In the genomic region with DNA sequence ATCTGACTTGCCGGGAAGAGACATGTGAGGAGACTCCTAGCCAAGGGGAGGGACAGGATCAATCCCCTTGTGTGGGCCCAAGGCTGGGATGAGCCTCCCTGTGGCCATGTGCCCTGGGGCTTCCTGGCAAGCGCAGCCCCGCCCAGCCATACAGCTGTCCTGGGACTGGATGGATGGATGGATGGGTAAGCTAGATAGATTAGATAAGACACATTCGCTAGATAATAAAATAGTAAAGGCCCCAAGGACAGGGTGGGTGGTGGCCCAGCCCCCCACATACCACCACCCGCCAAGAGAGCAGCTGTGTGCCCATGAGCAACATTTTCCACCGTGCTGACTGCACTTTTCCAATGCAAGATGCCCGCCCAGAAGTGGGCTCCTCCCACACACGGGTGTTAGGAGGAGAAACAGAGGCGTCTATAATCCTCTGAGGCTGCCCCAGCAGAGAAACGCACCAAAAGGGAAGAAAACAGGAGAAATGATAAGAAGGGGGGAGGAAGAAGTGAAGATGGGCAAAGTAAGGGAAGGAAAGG, we compare ENCODE assay signal across 8 cellular contexts. TPM values are rescaled to one million over a fixed set of nuclear protein-coding genes. Genes with fewer than 3 reads are reported as not detected.
A peak's percentile ranks its signal among the peaks of the same experiment; 100 is the strongest.
DNase-seq lines count a peak whose midpoint lies in the region; ATAC-seq, FAIRE-seq and TF ChIP-seq lines count a peak whose summit lies in the region.

No MANE protein-coding gene starts in this region.

- H3K4me3 ChIP-seq in GM23338 (no peak overlapping the region), skeletal muscle satellite cell (ENCODE audit: low read length) (peak overlapping the region; percentile 61), small intestine (ENCODE audit: low read depth in 1 of 2, low read length in 2 of 2) (no peak overlapping the region)

- DNase-seq in GM23338 (ENCODE audit: low spot score) (no peak), small intestine (no peak), iPS-NIHi11 (ENCODE audit: low spot score) (no peak), NCI-H1930 (lab: John Stamatoyannopoulos, UW) (no peak), anterior cingulate cortex (lab: John Stamatoyannopoulos, UW) (no peak)
- peak; percentile 84 to 88 for DNase-seq in activated CD4-positive, alpha-beta T cell treated with anti-CD3 and anti-CD28 coated beads, Interleukin-2, amount 50 U/mL, for 48 hours
- DNase-seq in effector memory CD8-positive, alpha-beta T cell = peak in 2 of 3 experiments; percentile 18 to 29

- no peaks in the 10 kb centered on the region for H3K27me3 ChIP-seq in GM23338 (ENCODE audit: insufficient read depth)
- no peaks in the 10 kb centered on the region for H3K27me3 ChIP-seq in skeletal muscle satellite cell (ENCODE audit: control insufficient read depth, insufficient read depth, low read length)
- H3K27me3 ChIP-seq in small intestine (ENCODE audit: control insufficient read depth in 2 of 2, insufficient read depth in 2 of 2, low read length in 2 of 2) = no peaks in the 10 kb centered on the region

- no peaks in the 10 kb centered on the region; the same call in 1 of the 2 replicates for H4K20me1 ChIP-seq in GM23338 (replicated peaks; ENCODE audit: insufficient read depth)

- peak overlapping the region; percentile 95 for H3K9ac ChIP-seq in skeletal muscle satellite cell (ENCODE audit: low read depth, low read length)

- H3K36me3 ChIP-seq in GM23338 (ENCODE audit: insufficient read depth) (no peaks in the 10 kb centered on the region; the same call in 1 of the 2 replicates), skeletal muscle satellite cell (ENCODE audit: insufficient read depth, low read length) (peaks cover 20% of the 10 kb centered on the region), small intestine (ENCODE audit: control insufficient read depth in 2 of 2, insufficient read depth in 2 of 2, low read length in 2 of 2) (no peaks in the 10 kb centered on the region)

- 50 to 62% (median 52%) methylated on average over 10 of the region's 10 CpGs for WGBS in small intestine, 3 donors

- no peaks in the 10 kb centered on the region for H3F3A ChIP-seq in GM23338 (replicated peaks; ENCODE audit: low read depth)

- H3K79me2 ChIP-seq in GM23338 (replicated peaks; ENCODE audit: insufficient read depth) = peaks cover 25% of the 10 kb centered on the region

- peaks cover 15% of the 10 kb centered on the region for H3K36me3 Mint-ChIP-seq in GM23338 (ENCODE audit: low read depth)
- H3K36me3 Mint-ChIP-seq in effector memory CD8-positive, alpha-beta T cell (ENCODE audit: insufficient read depth) = peaks cover 26% of the 10 kb centered on the region

- H3K4me2 ChIP-seq in GM23338 (no peak overlapping the region), skeletal muscle satellite cell (ENCODE audit: low read length) (peak overlapping the region; percentile 91)

- H3K4me3 Mint-ChIP-seq in GM23338 = no peak overlapping the region
- peak overlapping the region; percentile 77 to 85 for H3K4me3 Mint-ChIP-seq in effector memory CD8-positive, alpha-beta T cell

- H3K4me1 ChIP-seq in GM23338 (ENCODE audit: insufficient read depth) = peaks cover 33% of the 10 kb centered on the region
- peaks cover 74% of the 10 kb centered on the region for H3K4me1 ChIP-seq in skeletal muscle satellite cell (ENCODE audit: control insufficient read depth, insufficient read depth, low read length)
- peaks cover 3 to 9% of the 10 kb centered on the region in 2 donors for H3K4me1 ChIP-seq in small intestine (ENCODE audit: control insufficient read depth in 2 of 2, insufficient read depth in 1 of 2, low read depth in 1 of 2, low read length in 1 of 2)

- H3K4me1 Mint-ChIP-seq in GM23338 = peaks cover 61% of the 10 kb centered on the region
- peaks cover 50 to 56% of the 10 kb centered on the region in 2 donors for H3K4me1 Mint-ChIP-seq in effector memory CD8-positive, alpha-beta T cell (ENCODE audit: low read depth in 2 of 2)

- H3K9me2 ChIP-seq in GM23338 (ENCODE audit: insufficient read depth) = no peaks in the 10 kb centered on the region

- ATAC-seq in GM23338 = peak; percentile 6
- no peak for ATAC-seq in effector memory CD8-positive, alpha-beta T cell (replicated peaks)

- no peak overlapping the region for H2AFZ ChIP-seq in GM23338

- no peaks in the 10 kb centered on the region for H3K9me3 ChIP-seq in skeletal muscle satellite cell (replicated peaks; ENCODE audit: low read length)
- no peaks in the 10 kb centered on the region for H3K9me3 ChIP-seq in small intestine (ENCODE audit: control insufficient read depth, low read depth)

- H3K9me3 Mint-ChIP-seq in GM23338 = no peaks in the 10 kb centered on the region
- no peaks in the 10 kb centered on the region for H3K9me3 Mint-ChIP-seq in effector memory CD8-positive, alpha-beta T cell

- no peak for FAIRE-seq in small intestine (lab: Jason Lieb, UNC)

- H3K27ac ChIP-seq in GM23338 (ENCODE audit: low read depth) = 0 out of 2 replicates have a peak overlapping the region, but pooled peaks have one; percentile 81
- peak overlapping the region in 1 of 2 donors; percentile 93 for H3K27ac ChIP-seq in small intestine (ENCODE audit: low read depth in 1 of 2, low read length in 1 of 2)

- no peak overlapping the region; the same call in 1 of the 2 replicates for H3K27ac Mint-ChIP-seq in GM23338
- peak overlapping the region; percentile 89 to 96 for H3K27ac Mint-ChIP-seq in effector memory CD8-positive, alpha-beta T cell

- H3K27me3 Mint-ChIP-seq in GM23338 (ENCODE audit: insufficient read depth, low read depth, poor library complexity) = peaks cover 11% of the 10 kb centered on the region
- H3K27me3 Mint-ChIP-seq in effector memory CD8-positive, alpha-beta T cell = no peaks in the 10 kb centered on the region

- TF ChIP-seq CTCF in GM23338 (conservative IDR thresholded peaks at IDR 0.05; ENCODE audit: low read depth in 2 of 2) = no peak

TF ChIP-seq in GM23338, 12 proteins besides CTCF, POLR2A, EP300 and RAD21 (continues in another document):
- TF ChIP-seq ZNF114 (CRISPR knock-in tag; IDR thresholded peaks at IDR 0.05) (no peak), ZNF331 (CRISPR knock-in tag; IDR thresholded peaks at IDR 0.05; ENCODE audit: low read depth) (no peak), NANOG (IDR thresholded peaks at IDR 0.05; ENCODE audit: borderline replicate concordance) (no peak), JUNB (IDR thresholded peaks at IDR 0.05; ENCODE audit: unreplicated experiment) (no peak), POLR2AphosphoS5 (IDR thresholded peaks at IDR 0.05; ENCODE audit: low read depth) (no peak), CREB1 (CRISPR knock-in tag; IDR thresholded peaks at IDR 0.05; ENCODE audit: low read depth) (no peak), STAT1 (IDR thresholded peaks at IDR 0.05; ENCODE audit: unreplicated experiment) (no peak), EZH2phosphoT487 (IDR thresholded peaks at IDR 0.05; ENCODE audit: unreplicated experiment) (no peak)
- TF ChIP-seq, protein P1, sequence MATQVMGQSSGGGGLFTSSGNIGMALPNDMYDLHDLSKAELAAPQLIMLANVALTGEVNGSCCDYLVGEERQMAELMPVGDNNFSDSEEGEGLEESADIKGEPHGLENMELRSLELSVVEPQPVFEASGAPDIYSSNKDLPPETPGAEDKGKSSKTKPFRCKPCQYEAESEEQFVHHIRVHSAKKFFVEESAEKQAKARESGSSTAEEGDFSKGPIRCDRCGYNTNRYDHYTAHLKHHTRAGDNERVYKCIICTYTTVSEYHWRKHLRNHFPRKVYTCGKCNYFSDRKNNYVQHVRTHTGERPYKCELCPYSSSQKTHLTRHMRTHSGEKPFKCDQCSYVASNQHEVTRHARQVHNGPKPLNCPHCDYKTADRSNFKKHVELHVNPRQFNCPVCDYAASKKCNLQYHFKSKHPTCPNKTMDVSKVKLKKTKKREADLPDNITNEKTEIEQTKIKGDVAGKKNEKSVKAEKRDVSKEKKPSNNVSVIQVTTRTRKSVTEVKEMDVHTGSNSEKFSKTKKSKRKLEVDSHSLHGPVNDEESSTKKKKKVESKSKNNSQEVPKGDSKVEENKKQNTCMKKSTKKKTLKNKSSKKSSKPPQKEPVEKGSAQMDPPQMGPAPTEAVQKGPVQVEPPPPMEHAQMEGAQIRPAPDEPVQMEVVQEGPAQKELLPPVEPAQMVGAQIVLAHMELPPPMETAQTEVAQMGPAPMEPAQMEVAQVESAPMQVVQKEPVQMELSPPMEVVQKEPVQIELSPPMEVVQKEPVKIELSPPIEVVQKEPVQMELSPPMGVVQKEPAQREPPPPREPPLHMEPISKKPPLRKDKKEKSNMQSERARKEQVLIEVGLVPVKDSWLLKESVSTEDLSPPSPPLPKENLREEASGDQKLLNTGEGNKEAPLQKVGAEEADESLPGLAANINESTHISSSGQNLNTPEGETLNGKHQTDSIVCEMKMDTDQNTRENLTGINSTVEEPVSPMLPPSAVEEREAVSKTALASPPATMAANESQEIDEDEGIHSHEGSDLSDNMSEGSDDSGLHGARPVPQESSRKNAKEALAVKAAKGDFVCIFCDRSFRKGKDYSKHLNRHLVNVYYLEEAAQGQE (IDR thresholded peaks at IDR 0.05; ENCODE audit: unreplicated experiment) = no peak

RNA-seq across cellular contexts. Expression of a gene that starts 25.1 kb away (rescaled TPM):
- 21.6 and 26.6 TPM in 2 replicates for total RNA-seq in GM23338 (2014; rRNA removed; shearing (Covaris generic))
- polyA plus RNA-seq in GM23338 (2016; fragmentation: Nextera tagmentation; extraction: Ambion mirVana) = 21.9 and 22.5 TPM in 2 replicates
- total RNA-seq in skeletal muscle satellite cell (2012; rRNA removed) = 23.8 and 26.0 TPM in 2 replicates
- 10 to 100 TPM; 28.1 to 89.2 (median 71.8) TPM for polyA plus RNA-seq in small intestine

RNA-seq across cellular contexts. Expression of a gene that starts 53.2 kb away (rescaled TPM):
- total RNA-seq in GM23338 (2014; rRNA removed; shearing (Covaris generic)) = 0.43 TPM in 1 of 2 replicates, not detected in the other
- polyA plus RNA-seq in GM23338 (2016; fragmentation: Nextera tagmentation; extraction: Ambion mirVana) (not detected in 2 replicates), small intestine (not detected)
- total RNA-seq in skeletal muscle satellite cell (2012; rRNA removed) = not detected in 2 replicates

Comparison
In these comparisons a context has a peak if more than half of its experiments do, and no peak if none do; other contexts are left out.
1. DNase-seq: peak in activated CD4-positive, alpha-beta T cell treated with anti-CD3 and anti-CD28 coated beads, Interleukin-2, amount 50 U/mL, for 48 hours (2 of 2) and effector memory CD8-positive, alpha-beta T cell (2 of 3); none in GM23338 (single experiment), small intestine (single experiment), iPS-NIHi11 (single experiment), NCI-H1930 (0 of 2) and anterior cingulate cortex (0 of 58).